Comparison of ENCODE assay signal across 1 cellular context in the genomic region with DNA sequence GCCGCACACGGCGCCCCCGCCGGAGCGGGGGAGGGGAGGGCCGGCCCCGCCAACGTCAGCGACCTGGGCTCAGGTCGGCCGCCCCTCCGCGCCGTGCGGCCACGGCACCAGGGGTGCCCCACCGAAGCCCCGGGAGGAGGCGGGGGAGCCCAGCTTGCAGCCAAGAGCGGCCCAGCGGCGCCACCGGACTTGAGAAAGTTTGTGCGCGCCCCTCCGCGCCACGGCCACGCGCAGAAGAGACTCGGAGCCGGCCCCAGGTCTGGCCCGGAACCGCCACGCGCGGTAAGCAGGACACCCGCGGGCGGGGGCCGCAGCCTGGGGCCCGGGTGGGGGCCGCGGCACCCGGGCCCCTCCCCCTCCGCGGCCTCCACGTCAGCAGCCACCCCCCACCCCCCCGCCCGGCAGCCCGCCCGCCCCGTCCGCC.
TF ChIP-seq lines count a peak whose summit lies in the region.

No MANE protein-coding gene starts in this region.

TF ChIP-seq in HepG2, 621 proteins besides CTCF, POLR2A, EP300 and RAD21 (continued from another document and continues in another):
- TF ChIP-seq, protein P1, sequence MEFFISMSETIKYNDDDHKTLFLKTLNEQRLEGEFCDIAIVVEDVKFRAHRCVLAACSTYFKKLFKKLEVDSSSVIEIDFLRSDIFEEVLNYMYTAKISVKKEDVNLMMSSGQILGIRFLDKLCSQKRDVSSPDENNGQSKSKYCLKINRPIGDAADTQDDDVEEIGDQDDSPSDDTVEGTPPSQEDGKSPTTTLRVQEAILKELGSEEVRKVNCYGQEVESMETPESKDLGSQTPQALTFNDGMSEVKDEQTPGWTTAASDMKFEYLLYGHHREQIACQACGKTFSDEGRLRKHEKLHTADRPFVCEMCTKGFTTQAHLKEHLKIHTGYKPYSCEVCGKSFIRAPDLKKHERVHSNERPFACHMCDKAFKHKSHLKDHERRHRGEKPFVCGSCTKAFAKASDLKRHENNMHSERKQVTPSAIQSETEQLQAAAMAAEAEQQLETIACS (CRISPR knock-in tag; IDR thresholded peaks at IDR 0.05), result peak; percentile 12; the same call in 1 of the 2 replicates
- no peak for TF ChIP-seq SNAI1 (CRISPR knock-in tag; IDR thresholded peaks at IDR 0.05; ENCODE audit: borderline replicate concordance)
- no peak for TF ChIP-seq ZNF124 (CRISPR knock-in tag; IDR thresholded peaks at IDR 0.05)
- TF ChIP-seq, protein P2, sequence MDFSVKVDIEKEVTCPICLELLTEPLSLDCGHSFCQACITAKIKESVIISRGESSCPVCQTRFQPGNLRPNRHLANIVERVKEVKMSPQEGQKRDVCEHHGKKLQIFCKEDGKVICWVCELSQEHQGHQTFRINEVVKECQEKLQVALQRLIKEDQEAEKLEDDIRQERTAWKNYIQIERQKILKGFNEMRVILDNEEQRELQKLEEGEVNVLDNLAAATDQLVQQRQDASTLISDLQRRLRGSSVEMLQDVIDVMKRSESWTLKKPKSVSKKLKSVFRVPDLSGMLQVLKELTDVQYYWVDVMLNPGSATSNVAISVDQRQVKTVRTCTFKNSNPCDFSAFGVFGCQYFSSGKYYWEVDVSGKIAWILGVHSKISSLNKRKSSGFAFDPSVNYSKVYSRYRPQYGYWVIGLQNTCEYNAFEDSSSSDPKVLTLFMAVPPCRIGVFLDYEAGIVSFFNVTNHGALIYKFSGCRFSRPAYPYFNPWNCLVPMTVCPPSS (IDR thresholded peaks at IDR 0.05), result no peak
- peak; percentile 60; the same call in 1 of the 2 replicates for TF ChIP-seq HOXA9 (CRISPR knock-in tag; IDR thresholded peaks at IDR 0.05; ENCODE audit: borderline replicate concordance)
- peak; percentile 14; the same call in 1 of the 2 replicates for TF ChIP-seq ZNF446 (CRISPR knock-in tag; IDR thresholded peaks at IDR 0.05)
- no peak for TF ChIP-seq ZFP1 (CRISPR knock-in tag; IDR thresholded peaks at IDR 0.05)
- no peak for TF ChIP-seq NFIB (CRISPR knock-in tag; IDR thresholded peaks at IDR 0.05; ENCODE audit: borderline replicate concordance)
- TF ChIP-seq FOXK1 (CRISPR knock-in tag; IDR thresholded peaks at IDR 0.05; ENCODE audit: borderline replicate concordance, low read depth), result no peak
- TF ChIP-seq MATR3 (CRISPR knock-in tag; IDR thresholded peaks at IDR 0.05), result no peak
- TF ChIP-seq ERF (CRISPR knock-in tag; IDR thresholded peaks at IDR 0.05), result no peak
- no peak for TF ChIP-seq ATM (IDR thresholded peaks at IDR 0.05; ENCODE audit: borderline replicate concordance)
- peak; percentile 42; the same call in 1 of the 2 replicates for TF ChIP-seq ZNF841 (CRISPR knock-in tag; IDR thresholded peaks at IDR 0.05; ENCODE audit: borderline replicate concordance)
- TF ChIP-seq ARNT (IDR thresholded peaks at IDR 0.05), result no peak
- TF ChIP-seq ZNF549 (CRISPR knock-in tag; IDR thresholded peaks at IDR 0.05), result no peak
- no peak for TF ChIP-seq ZNF703 (CRISPR knock-in tag; IDR thresholded peaks at IDR 0.05; ENCODE audit: borderline replicate concordance)
- no peak for TF ChIP-seq DPF2 (CRISPR knock-in tag; IDR thresholded peaks at IDR 0.05; ENCODE audit: borderline replicate concordance, low read depth)
- TF ChIP-seq FOXC1 (CRISPR knock-in tag; IDR thresholded peaks at IDR 0.05; ENCODE audit: borderline replicate concordance), result 0 out of 2 replicates have a peak, but pooled peaks have one; percentile 6
- TF ChIP-seq, protein P3, sequence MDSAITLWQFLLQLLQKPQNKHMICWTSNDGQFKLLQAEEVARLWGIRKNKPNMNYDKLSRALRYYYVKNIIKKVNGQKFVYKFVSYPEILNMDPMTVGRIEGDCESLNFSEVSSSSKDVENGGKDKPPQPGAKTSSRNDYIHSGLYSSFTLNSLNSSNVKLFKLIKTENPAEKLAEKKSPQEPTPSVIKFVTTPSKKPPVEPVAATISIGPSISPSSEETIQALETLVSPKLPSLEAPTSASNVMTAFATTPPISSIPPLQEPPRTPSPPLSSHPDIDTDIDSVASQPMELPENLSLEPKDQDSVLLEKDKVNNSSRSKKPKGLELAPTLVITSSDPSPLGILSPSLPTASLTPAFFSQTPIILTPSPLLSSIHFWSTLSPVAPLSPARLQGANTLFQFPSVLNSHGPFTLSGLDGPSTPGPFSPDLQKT (CRISPR knock-in tag; IDR thresholded peaks at IDR 0.05; ENCODE audit: borderline replicate concordance), result no peak
- no peak for TF ChIP-seq FOXO1 (CRISPR knock-in tag; IDR thresholded peaks at IDR 0.05)
- TF ChIP-seq ZBTB38 (CRISPR knock-in tag; IDR thresholded peaks at IDR 0.05), result no peak
- TF ChIP-seq ATF7 (IDR thresholded peaks at IDR 0.05), result no peak
- no peak for TF ChIP-seq ATF7 (CRISPR knock-in tag; IDR thresholded peaks at IDR 0.05)
- no peak for TF ChIP-seq ZKSCAN5 (CRISPR knock-in tag; IDR thresholded peaks at IDR 0.05)
- TF ChIP-seq, protein P4, sequence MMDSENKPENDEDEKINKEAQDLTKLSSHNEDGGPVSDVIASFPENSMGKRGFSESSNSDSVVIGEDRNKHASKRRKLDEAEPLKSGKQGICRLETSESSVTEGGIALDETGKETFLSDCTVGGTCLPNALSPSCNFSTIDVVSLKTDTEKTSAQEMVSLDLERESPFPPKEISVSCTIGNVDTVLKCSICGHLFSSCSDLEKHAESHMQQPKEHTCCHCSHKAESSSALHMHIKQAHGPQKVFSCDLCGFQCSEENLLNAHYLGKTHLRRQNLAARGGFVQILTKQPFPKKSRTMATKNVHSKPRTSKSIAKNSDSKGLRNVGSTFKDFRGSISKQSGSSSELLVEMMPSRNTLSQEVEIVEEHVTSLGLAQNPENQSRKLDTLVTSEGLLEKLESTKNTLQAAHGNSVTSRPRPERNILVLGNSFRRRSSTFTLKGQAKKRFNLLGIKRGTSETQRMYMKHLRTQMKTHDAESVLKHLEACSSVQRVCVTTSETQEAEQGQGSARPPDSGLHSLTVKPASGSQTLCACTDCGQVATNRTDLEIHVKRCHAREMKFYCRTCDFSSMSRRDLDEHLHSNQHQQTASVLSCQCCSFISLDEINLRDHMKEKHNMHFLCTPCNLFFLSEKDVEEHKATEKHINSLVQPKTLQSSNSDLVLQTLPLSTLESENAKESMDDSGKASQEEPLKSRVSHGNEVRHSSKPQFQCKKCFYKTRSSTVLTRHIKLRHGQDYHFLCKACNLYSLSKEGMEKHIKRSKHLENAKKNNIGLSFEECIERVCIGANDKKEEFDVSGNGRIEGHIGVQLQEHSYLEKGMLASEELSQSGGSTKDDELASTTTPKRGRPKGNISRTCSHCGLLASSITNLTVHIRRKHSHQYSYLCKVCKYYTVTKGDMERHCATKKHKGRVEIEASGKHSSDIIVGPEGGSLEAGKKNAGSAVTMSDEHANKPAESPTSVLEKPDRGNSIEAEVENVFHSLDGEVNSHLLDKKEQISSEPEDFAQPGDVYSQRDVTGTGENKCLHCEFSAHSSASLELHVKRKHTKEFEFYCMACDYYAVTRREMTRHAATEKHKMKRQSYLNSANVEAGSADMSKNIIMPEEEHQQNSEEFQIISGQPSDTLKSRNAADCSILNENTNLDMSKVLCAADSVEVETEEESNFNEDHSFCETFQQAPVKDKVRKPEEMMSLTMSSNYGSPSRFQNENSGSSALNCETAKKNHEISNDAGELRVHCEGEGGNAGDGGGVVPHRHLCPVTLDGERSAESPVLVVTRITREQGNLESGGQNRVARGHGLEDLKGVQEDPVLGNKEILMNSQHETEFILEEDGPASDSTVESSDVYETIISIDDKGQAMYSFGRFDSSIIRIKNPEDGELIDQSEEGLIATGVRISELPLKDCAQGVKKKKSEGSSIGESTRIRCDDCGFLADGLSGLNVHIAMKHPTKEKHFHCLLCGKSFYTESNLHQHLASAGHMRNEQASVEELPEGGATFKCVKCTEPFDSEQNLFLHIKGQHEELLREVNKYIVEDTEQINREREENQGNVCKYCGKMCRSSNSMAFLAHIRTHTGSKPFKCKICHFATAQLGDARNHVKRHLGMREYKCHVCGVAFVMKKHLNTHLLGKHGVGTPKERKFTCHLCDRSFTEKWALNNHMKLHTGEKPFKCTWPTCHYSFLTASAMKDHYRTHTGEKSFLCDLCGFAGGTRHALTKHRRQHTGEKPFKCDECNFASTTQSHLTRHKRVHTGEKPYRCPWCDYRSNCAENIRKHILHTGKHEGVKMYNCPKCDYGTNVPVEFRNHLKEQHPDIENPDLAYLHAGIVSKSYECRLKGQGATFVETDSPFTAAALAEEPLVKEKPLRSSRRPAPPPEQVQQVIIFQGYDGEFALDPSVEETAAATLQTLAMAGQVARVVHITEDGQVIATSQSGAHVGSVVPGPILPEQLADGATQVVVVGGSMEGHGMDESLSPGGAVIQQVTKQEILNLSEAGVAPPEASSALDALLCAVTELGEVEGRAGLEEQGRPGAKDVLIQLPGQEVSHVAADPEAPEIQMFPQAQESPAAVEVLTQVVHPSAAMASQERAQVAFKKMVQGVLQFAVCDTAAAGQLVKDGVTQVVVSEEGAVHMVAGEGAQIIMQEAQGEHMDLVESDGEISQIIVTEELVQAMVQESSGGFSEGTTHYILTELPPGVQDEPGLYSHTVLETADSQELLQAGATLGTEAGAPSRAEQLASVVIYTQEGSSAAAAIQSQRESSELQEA (CRISPR knock-in tag; IDR thresholded peaks at IDR 0.05; ENCODE audit: not compliant biosample characterization), result peak; percentile 19
- TF ChIP-seq ZNF589 (CRISPR knock-in tag; conservative IDR thresholded peaks at IDR 0.05), result peak; percentile 55; the same call in 1 of the 2 replicates
- TF ChIP-seq, protein P5, sequence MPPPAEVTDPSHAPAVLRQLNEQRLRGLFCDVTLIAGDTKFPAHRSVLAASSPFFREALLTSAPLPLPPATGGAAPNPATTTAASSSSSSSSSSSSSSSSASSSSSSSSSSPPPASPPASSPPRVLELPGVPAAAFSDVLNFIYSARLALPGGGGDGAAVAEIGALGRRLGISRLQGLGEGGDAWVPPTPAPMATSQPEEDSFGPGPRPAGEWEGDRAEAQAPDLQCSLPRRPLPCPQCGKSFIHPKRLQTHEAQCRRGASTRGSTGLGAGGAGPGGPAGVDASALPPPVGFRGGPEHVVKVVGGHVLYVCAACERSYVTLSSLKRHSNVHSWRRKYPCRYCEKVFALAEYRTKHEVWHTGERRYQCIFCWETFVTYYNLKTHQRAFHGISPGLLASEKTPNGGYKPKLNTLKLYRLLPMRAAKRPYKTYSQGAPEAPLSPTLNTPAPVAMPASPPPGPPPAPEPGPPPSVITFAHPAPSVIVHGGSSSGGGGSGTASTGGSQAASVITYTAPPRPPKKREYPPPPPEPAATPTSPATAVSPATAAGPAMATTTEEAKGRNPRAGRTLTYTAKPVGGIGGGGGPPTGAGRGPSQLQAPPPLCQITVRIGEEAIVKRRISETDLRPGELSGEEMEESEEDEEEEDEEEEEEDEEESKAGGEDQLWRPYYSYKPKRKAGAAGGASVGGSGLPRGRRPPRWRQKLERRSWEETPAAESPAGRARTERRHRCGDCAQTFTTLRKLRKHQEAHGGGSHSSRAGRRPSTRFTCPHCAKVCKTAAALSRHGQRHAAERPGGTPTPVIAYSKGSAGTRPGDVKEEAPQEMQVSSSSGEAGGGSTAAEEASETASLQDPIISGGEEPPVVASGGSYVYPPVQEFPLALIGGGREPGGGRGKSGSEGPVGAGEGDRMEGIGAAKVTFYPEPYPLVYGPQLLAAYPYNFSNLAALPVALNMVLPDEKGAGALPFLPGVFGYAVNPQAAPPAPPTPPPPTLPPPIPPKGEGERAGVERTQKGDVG (CRISPR knock-in tag; IDR thresholded peaks at IDR 0.05; ENCODE audit: borderline replicate concordance), result no peak
- TF ChIP-seq CREM (IDR thresholded peaks at IDR 0.05), result no peak
- no peak for TF ChIP-seq CREM (CRISPR knock-in tag; IDR thresholded peaks at IDR 0.05)
- 0 out of 2 replicates have a peak, but pooled peaks have one; percentile 7 for TF ChIP-seq EED (CRISPR knock-in tag; IDR thresholded peaks at IDR 0.05)
- no peak for TF ChIP-seq ZFYVE20 (CRISPR knock-in tag; IDR thresholded peaks at IDR 0.05; ENCODE audit: borderline replicate concordance, low read depth)
- TF ChIP-seq ZNF776 (CRISPR knock-in tag; IDR thresholded peaks at IDR 0.05), result peak; percentile 26; the same call in 1 of the 2 replicates
- no peak for TF ChIP-seq ZMYM2 (CRISPR knock-in tag; IDR thresholded peaks at IDR 0.05)
- TF ChIP-seq SALL1 (CRISPR knock-in tag; IDR thresholded peaks at IDR 0.05), result no peak
- TF ChIP-seq, protein P6, sequence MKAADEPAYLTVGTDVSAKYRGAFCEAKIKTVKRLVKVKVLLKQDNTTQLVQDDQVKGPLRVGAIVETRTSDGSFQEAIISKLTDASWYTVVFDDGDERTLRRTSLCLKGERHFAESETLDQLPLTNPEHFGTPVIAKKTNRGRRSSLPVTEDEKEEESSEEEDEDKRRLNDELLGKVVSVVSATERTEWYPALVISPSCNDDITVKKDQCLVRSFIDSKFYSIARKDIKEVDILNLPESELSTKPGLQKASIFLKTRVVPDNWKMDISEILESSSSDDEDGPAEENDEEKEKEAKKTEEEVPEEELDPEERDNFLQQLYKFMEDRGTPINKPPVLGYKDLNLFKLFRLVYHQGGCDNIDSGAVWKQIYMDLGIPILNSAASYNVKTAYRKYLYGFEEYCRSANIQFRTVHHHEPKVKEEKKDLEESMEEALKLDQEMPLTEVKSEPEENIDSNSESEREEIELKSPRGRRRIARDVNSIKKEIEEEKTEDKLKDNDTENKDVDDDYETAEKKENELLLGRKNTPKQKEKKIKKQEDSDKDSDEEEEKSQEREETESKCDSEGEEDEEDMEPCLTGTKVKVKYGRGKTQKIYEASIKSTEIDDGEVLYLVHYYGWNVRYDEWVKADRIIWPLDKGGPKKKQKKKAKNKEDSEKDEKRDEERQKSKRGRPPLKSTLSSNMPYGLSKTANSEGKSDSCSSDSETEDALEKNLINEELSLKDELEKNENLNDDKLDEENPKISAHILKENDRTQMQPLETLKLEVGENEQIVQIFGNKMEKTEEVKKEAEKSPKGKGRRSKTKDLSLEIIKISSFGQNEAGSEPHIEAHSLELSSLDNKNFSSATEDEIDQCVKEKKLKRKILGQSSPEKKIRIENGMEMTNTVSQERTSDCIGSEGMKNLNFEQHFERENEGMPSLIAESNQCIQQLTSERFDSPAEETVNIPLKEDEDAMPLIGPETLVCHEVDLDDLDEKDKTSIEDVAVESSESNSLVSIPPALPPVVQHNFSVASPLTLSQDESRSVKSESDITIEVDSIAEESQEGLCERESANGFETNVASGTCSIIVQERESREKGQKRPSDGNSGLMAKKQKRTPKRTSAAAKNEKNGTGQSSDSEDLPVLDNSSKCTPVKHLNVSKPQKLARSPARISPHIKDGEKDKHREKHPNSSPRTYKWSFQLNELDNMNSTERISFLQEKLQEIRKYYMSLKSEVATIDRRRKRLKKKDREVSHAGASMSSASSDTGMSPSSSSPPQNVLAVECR (CRISPR knock-in tag; IDR thresholded peaks at IDR 0.05; ENCODE audit: borderline replicate concordance), result peak; percentile 73; the same call in 1 of the 2 replicates
- TF ChIP-seq, protein P7, sequence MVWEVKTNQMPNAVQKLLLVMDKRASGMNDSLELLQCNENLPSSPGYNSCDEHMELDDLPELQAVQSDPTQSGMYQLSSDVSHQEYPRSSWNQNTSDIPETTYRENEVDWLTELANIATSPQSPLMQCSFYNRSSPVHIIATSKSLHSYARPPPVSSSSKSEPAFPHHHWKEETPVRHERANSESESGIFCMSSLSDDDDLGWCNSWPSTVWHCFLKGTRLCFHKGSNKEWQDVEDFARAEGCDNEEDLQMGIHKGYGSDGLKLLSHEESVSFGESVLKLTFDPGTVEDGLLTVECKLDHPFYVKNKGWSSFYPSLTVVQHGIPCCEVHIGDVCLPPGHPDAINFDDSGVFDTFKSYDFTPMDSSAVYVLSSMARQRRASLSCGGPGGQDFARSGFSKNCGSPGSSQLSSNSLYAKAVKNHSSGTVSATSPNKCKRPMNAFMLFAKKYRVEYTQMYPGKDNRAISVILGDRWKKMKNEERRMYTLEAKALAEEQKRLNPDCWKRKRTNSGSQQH (CRISPR knock-in tag; IDR thresholded peaks at IDR 0.05; ENCODE audit: low read depth), result no peak
- no peak for TF ChIP-seq MBD4 (IDR thresholded peaks at IDR 0.05; ENCODE audit: borderline replicate concordance, low read length)
- 0 out of 2 replicates have a peak, but pooled peaks have one; percentile 58 for TF ChIP-seq TMF1 (CRISPR knock-in tag; IDR thresholded peaks at IDR 0.05; ENCODE audit: low read depth)
- TF ChIP-seq ZNF484 (CRISPR knock-in tag; IDR thresholded peaks at IDR 0.05; ENCODE audit: borderline replicate concordance, low read depth), result no peak
